10 cellular contexts compared by ENCODE assay signal in the genomic region with DNA sequence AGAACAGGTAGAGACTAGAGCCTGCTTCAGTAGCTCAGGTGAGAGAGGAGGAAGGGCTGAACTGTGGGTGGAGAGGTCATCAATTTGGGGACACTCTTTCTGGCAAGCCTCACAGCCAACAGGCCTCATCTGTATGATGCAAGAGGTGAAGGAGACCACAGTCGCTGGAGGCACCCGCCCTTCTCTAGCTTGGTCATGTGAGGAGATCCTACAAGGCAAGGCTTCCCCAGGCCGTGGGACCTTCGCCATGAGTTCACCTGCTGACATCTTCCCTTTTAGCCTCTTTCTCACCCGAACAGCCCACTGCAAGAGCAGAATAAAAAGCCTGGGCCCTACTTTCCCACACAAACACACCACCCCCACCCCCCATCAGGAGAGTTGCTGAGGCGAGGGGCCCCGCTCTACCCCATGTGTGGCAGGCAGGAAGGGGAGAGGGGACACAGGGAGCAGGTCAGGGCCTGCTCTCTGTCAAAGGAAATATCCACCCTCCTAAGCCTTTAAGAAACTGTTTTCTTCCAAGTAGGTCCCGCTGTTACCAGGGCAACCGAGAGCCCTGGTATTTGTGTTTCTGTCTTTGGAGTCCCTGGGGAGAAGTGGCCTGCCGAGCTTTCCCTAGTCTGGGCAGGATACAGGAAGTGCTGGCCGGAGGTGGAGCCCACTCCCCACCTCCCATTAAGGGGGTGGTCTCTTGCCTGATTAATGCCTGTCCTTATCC. TPM values are rescaled to one million over a fixed set of nuclear protein-coding genes. Genes with fewer than 3 reads are reported as not detected.
DNase-seq lines count a peak whose midpoint lies in the region; ATAC-seq, FAIRE-seq and TF ChIP-seq lines count a peak whose summit lies in the region.
"Had no signal": no experiment of that assay in that cellular context is flagged by ENCODE, and none has a peak within 500 bp of the region (broad histone marks: within the 10 kb centered on the region; RNA-seq: fewer than 3 reads in every experiment).

No MANE protein-coding gene starts in this region.

- no peak overlapping the region for H3K4me3 ChIP-seq in breast epithelium
- no peak overlapping the region for H3K4me3 ChIP-seq in mammary epithelial cell (replicated peaks in 1 of 3; ENCODE audit: insufficient read depth in 1 of 3, low read depth in 2 of 3, low read length in 3 of 3)
- peak overlapping the region in 1 of 4 experiments; percentile 26; a peak in 2 of 8 replicates for H3K4me3 ChIP-seq in H1 (ENCODE audit: extremely low read depth in 1 of 4, insufficient read depth in 2 of 4, low read depth in 3 of 4, low read length in 4 of 4)

- H3K79me2 ChIP-seq in mammary epithelial cell (ENCODE audit: insufficient read depth, low read length), result no peaks in the 10 kb centered on the region
- H3K79me2 ChIP-seq in H1 (ENCODE audit: control insufficient read depth in 1 of 2, insufficient read depth in 2 of 2, low read length in 2 of 2), result no peaks in the 10 kb centered on the region; a peak in 1 of 4 replicates

- dilution Hi-C loops in mammary epithelial cell (cut with HindIII; ENCODE audit: low sequenced_read_pairs), result no loop called here

- no peak overlapping the region for H2BK20ac ChIP-seq in H1 (ENCODE audit: low read length)

- H3K56ac ChIP-seq in H1 (replicated peaks; ENCODE audit: insufficient read length, low read depth, low read length), result no peak overlapping the region

- H2BK15ac ChIP-seq in H1 (ENCODE audit: low read length), result no peak overlapping the region

- CTCF ChIA-PET in mammary epithelial cell (lab: Charles Lee; ENCODE audit: low non-redundant PET) (no interaction called here), H1 (lab: Charles Lee; ENCODE audit: partially characterized antibody) (interaction anchor here (0.8 to 4.2 kb wide), 3 partner anchors 42 to 119 kb away, joined by 3 to 51 read pairs (median 3); no protein-coding TSS in a partner anchor)

- H3K79me1 ChIP-seq in H1 (ENCODE audit: low read depth, low read length), result no peaks in the 10 kb centered on the region

- H3K36me3 ChIP-seq in breast epithelium (no peaks in the 10 kb centered on the region), mammary epithelial cell (ENCODE audit: insufficient read depth, low read length) (no peaks in the 10 kb centered on the region), H1 (ENCODE audit: control insufficient read depth in 2 of 4, insufficient read depth in 4 of 4, low read length in 3 of 4) (no peaks in the 10 kb centered on the region)

- BruUV-seq in mammary epithelial cell (replicated peaks; lab: Mats Ljungman, UMichigan), result no TSS peak

- TF ChIP-seq EP300 in H1 (IDR thresholded peaks at IDR 0.05; ENCODE audit: borderline replicate concordance in 1 of 2, low read depth in 2 of 2, low read length in 2 of 2), result no peak

- in situ Hi-C loops in mammary epithelial cell (cut with MboI; ENCODE audit: low sequenced_read_pairs in 2 of 2), result loop anchor here (10.0 kb wide), 2 partner anchors 109 to 119 kb away; no protein-coding TSS in a partner anchor

- H3K9me3 ChIP-seq in breast epithelium, result no peaks in the 10 kb centered on the region
- H3K9me3 ChIP-seq in mammary epithelial cell (replicated peaks; ENCODE audit: insufficient read depth, low read length), result no peaks in the 10 kb centered on the region
- H3K9me3 ChIP-seq in H1 (ENCODE audit: insufficient read depth in 2 of 2, low read depth in 1 of 2, low read length in 1 of 2), result no peaks in the 10 kb centered on the region

- H3K4me2 ChIP-seq in mammary epithelial cell (ENCODE audit: insufficient read depth, low read depth, low read length), result no peak overlapping the region
- peak overlapping the region; percentile 31 to 51; a peak in 2 of 4 replicates for H3K4me2 ChIP-seq in H1 (ENCODE audit: insufficient read depth in 1 of 2, low read depth in 2 of 2, low read length in 2 of 2)

- no peak for TF ChIP-seq RAD21 in H1 (IDR thresholded peaks at IDR 0.05 in 1 of 2, conservative IDR thresholded peaks at IDR 0.05 in 1 of 2; ENCODE audit: low read depth in 2 of 2, low read length in 2 of 2)

- intact Hi-C loops in breast epithelium (cut with DNase I; ENCODE audit: low total_unique reads), result loop anchor here (10.0 kb wide), 1 partner anchor 79 kb away; no protein-coding TSS in a partner anchor
- intact Hi-C loops in mammary epithelial cell (cut with micrococcal nuclease), result no loop called here

- no peak for ATAC-seq in stimulated activated naive CD8-positive, alpha-beta T cell treated with anti-CD3 and anti-CD28 coated beads, Interleukin-15, Interleukin-2, amounts not matched to agents 100 U/mL and 50 U/mL, for 24 hours

- TF ChIP-seq CTCF in breast epithelium (IDR thresholded peaks at IDR 0.05), result no peak
- TF ChIP-seq CTCF in mammary epithelial cell (conservative IDR thresholded peaks at IDR 0.05 in 1 of 2, IDR thresholded peaks at IDR 0.05 in 1 of 2; ENCODE audit: extremely low read depth in 1 of 2, insufficient read depth in 1 of 2, low read depth in 1 of 2, low read length in 2 of 2), result no peak
- TF ChIP-seq CTCF in H1 (IDR thresholded peaks at IDR 0.05; ENCODE audit: control extremely low read depth in 1 of 3, insufficient read depth in 1 of 3, low read depth in 1 of 3, low read length in 3 of 3), result no peak

- no peak for FAIRE-seq in H1 (lab: Jason Lieb, UNC)

- DNase-seq in breast epithelium (ENCODE audit: low spot score in 2 of 2) (peak in 1 of 2 donors; percentile 63), mammary epithelial cell (no peak), H1 (ENCODE audit: low read depth in 1 of 2, low spot score in 2 of 2) (no peak), myocyte (ENCODE audit: low read depth) (peak; percentile 25), NCI-H2107 (lab: John Stamatoyannopoulos, UW) (no peak)
- DNase-seq in stimulated activated naive CD8-positive, alpha-beta T cell treated with anti-CD3 and anti-CD28 coated beads, Interleukin-15, Interleukin-2, amounts not matched to agents 100 U/mL and 50 U/mL, for 24 hours, result no peak
- no peak for DNase-seq in activated T-cell treated with anti-CD3 and anti-CD28 coated beads, Interleukin-2, amount 50 U/mL, for 48 hours
- no peak for DNase-seq in stimulated activated CD4-positive, alpha-beta T cell treated with anti-CD3 and anti-CD28 coated beads, Interleukin-2, amount 100 ng/mL, for 48 hours
- DNase-seq: hippocampal formation, NCI-H345 had no signal

- H4K91ac ChIP-seq in H1 (replicated peaks; ENCODE audit: insufficient read length, low read length), result peak overlapping the region; percentile 91

- no peak overlapping the region; the same call in 1 of the 2 replicates for H4K8ac ChIP-seq in H1 (ENCODE audit: extremely low read depth, insufficient read depth, low read length)

- TF ChIP-seq POLR2A in breast epithelium (IDR thresholded peaks at IDR 0.05), result no peak
- no peak; a peak in 1 of 3 replicates for TF ChIP-seq POLR2A in H1 (IDR thresholded peaks at IDR 0.05; ENCODE audit: control extremely low read depth in 1 of 2, low read depth in 2 of 2, low read length in 2 of 2)

- H2BK12ac ChIP-seq in H1 (ENCODE audit: low read depth, low read length), result peak overlapping the region; percentile 62; the same call in 1 of the 2 replicates

- no peaks in the 10 kb centered on the region for H3K4me1 ChIP-seq in breast epithelium
- H3K4me1 ChIP-seq in mammary epithelial cell (ENCODE audit: insufficient read depth, low read length), result peaks cover 10% of the 10 kb centered on the region
- H3K4me1 ChIP-seq in H1 (replicated peaks in 1 of 4; ENCODE audit: control insufficient read depth in 3 of 4, insufficient read depth in 4 of 4, low read length in 3 of 4), result peaks cover 6 to 14% (median 10%) of the 10 kb centered on the region in 4 experiments

- H3K9ac ChIP-seq in mammary epithelial cell (ENCODE audit: insufficient read depth, low read length) (no peak overlapping the region), H1 (replicated peaks in 1 of 4; ENCODE audit: extremely low read depth in 1 of 4, low read depth in 3 of 4, low read length in 3 of 4) (peak overlapping the region in 3 of 4 experiments; percentile 8 to 54 (median 30); a peak in 3 of 7 replicates)

- 52% methylated on average over 11 of the region's 11 CpGs for WGBS in mammary epithelial cell (ENCODE audit: low coverage, missing lambda C conversion rate)
- 43% methylated on average over 6 of the region's 11 CpGs; no CpG with 5 or more reads in 1 of the 2 experiments for WGBS in H1 (ENCODE audit: extremely low coverage in 1 of 2, insufficient coverage in 1 of 2, insufficient read length in 1 of 2, insufficient replicate concordance in 2 of 2, low coverage in 1 of 2, low lambda C conversion rate in 2 of 2, missing lambda C conversion rate in 1 of 2), 2 experiments

- peak overlapping the region; percentile 67 to 85 for H3K27ac ChIP-seq in breast epithelium
- no peak overlapping the region for H3K27ac ChIP-seq in mammary epithelial cell (ENCODE audit: insufficient read depth, low read depth, low read length)
- peak overlapping the region; percentile 86 for H3K27ac ChIP-seq in H1 (ENCODE audit: low read depth, low read length)

- 0 out of 2 replicates have a peak overlapping the region, but pooled peaks have one; percentile 86 for H2AK5ac ChIP-seq in H1 (ENCODE audit: low read depth, low read length)

- no peak overlapping the region for H4K5ac ChIP-seq in H1 (ENCODE audit: insufficient read length, low read depth, low read length)

- peak overlapping the region; percentile 91 for H3K4ac ChIP-seq in H1 (replicated peaks; ENCODE audit: insufficient read length, low read depth, low read length)

- peaks cover 0 to 61% of the 10 kb centered on the region in 2 donors for H3K27me3 ChIP-seq in breast epithelium
- H3K27me3 ChIP-seq in mammary epithelial cell (ENCODE audit: insufficient read depth, low read length), result no peaks in the 10 kb centered on the region
- H3K27me3 ChIP-seq in H1 (replicated peaks in 1 of 4; ENCODE audit: control insufficient read depth in 3 of 4, extremely low read depth in 1 of 4, insufficient read depth in 3 of 4, low read length in 3 of 4), result peaks cover 0 to 5% (median 2%) of the 10 kb centered on the region in 4 experiments; a peak in 2 of 7 replicates

- peak overlapping the region; percentile 82; the same call in 1 of the 2 replicates for H2BK5ac ChIP-seq in H1 (ENCODE audit: low read depth, low read length)

- no peak overlapping the region for H3K23ac ChIP-seq in H1 (ENCODE audit: insufficient read length)

- H3K23me2 ChIP-seq in H1 (ENCODE audit: low read depth, low read length), result no peaks in the 10 kb centered on the region

- H2BK120ac ChIP-seq in H1 (replicated peaks; ENCODE audit: low read depth, low read length), result peak overlapping the region; percentile 90

- H2AFZ ChIP-seq in mammary epithelial cell (ENCODE audit: low read depth, low read length) (no peak overlapping the region), H1 (ENCODE audit: low read length) (no peak overlapping the region)

- H3K14ac ChIP-seq in H1 (ENCODE audit: insufficient read length), result no peak overlapping the region

- H3K18ac ChIP-seq in H1 (ENCODE audit: extremely low read depth, low read length), result peak overlapping the region; percentile 78

- POLR2A ChIA-PET in H1 (lab: Charles Lee; ENCODE audit: partially characterized antibody), result interaction anchor here (0.6 to 1.3 kb wide), 4 partner anchors 53 to 250 kb away, joined by 3 to 4 read pairs (median 3); no protein-coding TSS in a partner anchor

- H4K20me1 ChIP-seq in mammary epithelial cell (ENCODE audit: insufficient read depth, low read length) (no peaks in the 10 kb centered on the region), H1 (replicated peaks in 1 of 2; ENCODE audit: control insufficient read depth in 1 of 2, insufficient read depth in 2 of 2, low read length in 2 of 2) (peaks cover 0 to 2% of the 10 kb centered on the region in 2 experiments)

RNA-seq across cellular contexts. Expression of gene RTL5, which starts 8.1 kb away (rescaled TPM):
- total RNA-seq in breast epithelium (1 to 10 TPM; 3.3 to 5.0 (median 5.0) TPM), mammary epithelial cell (1 to 10 TPM; 1.8 to 1.9 TPM), myocyte (1.1 and 1.7 TPM in 2 replicates)
- polyA plus RNA-seq in mammary epithelial cell (0.65 TPM), H1 (2011; rRNA removed) (0.57 and 0.96 TPM in 2 replicates)
- 0.72 TPM for polyA minus RNA-seq in mammary epithelial cell
- 1.9 TPM in 2 replicates for total RNA-seq in H1 (2021; fragmentation: NEBNext Ultra II Directional; extraction: Animal tissue kit (Norgen Biotek cat#: 25700))
- polyA plus RNA-seq in H1 (2011; cell fraction: cytosol; rRNA removed), result 0.65 TPM
- polyA plus RNA-seq in H1 (2011; cell fraction: nucleus; rRNA removed), result 1.4 TPM
- 1.6 to 2.4 TPM (median 2.0 TPM) in 4 replicates for polyA plus RNA-seq in H1 (2012, experiment 1 of 2)
- polyA plus RNA-seq in H1 (2012, experiment 2 of 2), result 1.4 TPM
- polyA plus RNA-seq in H1 (2013, experiment 1 of 2), result 2.3 TPM
- polyA plus RNA-seq in H1 (2013, experiment 2 of 2), result 2.8 TPM
- 0.76 TPM in 2 replicates for polyA minus RNA-seq in H1 (2011; rRNA and poly(A)+ RNA removed)
- 0.59 TPM for polyA minus RNA-seq in H1 (2011; cell fraction: cytosol; rRNA and poly(A)+ RNA removed)
- polyA minus RNA-seq in H1 (2011; cell fraction: nucleus; rRNA and poly(A)+ RNA removed), result 0.70 TPM
- polyA plus RNA-seq in myocyte (2012), result 3.8 TPM

RNA-seq across cellular contexts. Expression of gene PIN4, which starts 57.9 kb away (rescaled TPM):
- 10 to 100 TPM; 11.3 to 20.0 (median 12.5) TPM for total RNA-seq in breast epithelium
- total RNA-seq in mammary epithelial cell, result 1 to 10 TPM; 3.0 to 5.5 TPM
- 10.8 TPM for polyA plus RNA-seq in mammary epithelial cell
- polyA minus RNA-seq in mammary epithelial cell, result not detected
- total RNA-seq in H1 (2021; fragmentation: NEBNext Ultra II Directional; extraction: Animal tissue kit (Norgen Biotek cat#: 25700)), result 9.4 and 11.7 TPM in 2 replicates
- 2.6 and 4.8 TPM in 2 replicates for polyA plus RNA-seq in H1 (2011; rRNA removed)
- 19.3 TPM for polyA plus RNA-seq in H1 (2011; cell fraction: cytosol; rRNA removed)
- polyA plus RNA-seq in H1 (2011; cell fraction: nucleus; rRNA removed), result 1.8 TPM
- 20.7 to 45.6 TPM (median 28.5 TPM) in 4 replicates for polyA plus RNA-seq in H1 (2012, experiment 1 of 2)
- 5.4 TPM for polyA plus RNA-seq in H1 (2012, experiment 2 of 2)
- 27.9 TPM for polyA plus RNA-seq in H1 (2013, experiment 1 of 2)
- polyA plus RNA-seq in H1 (2013, experiment 2 of 2), result 28.3 TPM
- 0.95 and 1.9 TPM in 2 replicates for polyA minus RNA-seq in H1 (2011; rRNA and poly(A)+ RNA removed)
- polyA minus RNA-seq in H1 (2011; cell fraction: cytosol; rRNA and poly(A)+ RNA removed), result 3.4 TPM
- polyA minus RNA-seq in H1 (2011; cell fraction: nucleus; rRNA and poly(A)+ RNA removed), result 3.9 TPM
- total RNA-seq in myocyte, result 4.9 and 6.6 TPM in 2 replicates
- 16.4 TPM for polyA plus RNA-seq in myocyte (2012)
